In the genomic region with DNA sequence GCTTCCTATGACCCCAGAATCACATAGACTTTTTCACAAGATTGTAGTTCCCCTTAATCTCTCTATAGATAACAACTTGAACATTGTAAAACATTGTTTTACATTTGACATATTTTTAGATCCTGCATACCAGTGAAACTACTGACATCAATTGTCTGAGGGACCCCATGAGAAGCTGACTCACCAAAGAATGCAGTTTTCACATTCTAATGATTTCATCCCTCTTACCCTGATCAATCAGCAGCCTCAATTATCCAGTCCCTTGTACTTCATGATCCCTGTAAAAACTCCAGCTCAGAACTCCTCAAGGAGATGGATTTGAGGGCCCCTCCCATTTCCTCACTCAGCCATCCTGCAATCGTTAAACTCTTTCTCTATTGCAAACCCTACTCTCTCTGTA, we compare ENCODE assay signal across 20 cellular contexts.
"Had no signal": no experiment of that assay in that cellular context is flagged by ENCODE, and none has a peak within 500 bp of the region (broad histone marks: within the 10 kb centered on the region; RNA-seq: fewer than 3 reads in every experiment).

No MANE protein-coding gene starts in this region.

- H3K27ac Mint-ChIP-seq: activated CD4-positive, alpha-beta T cell treated with anti-CD3 and anti-CD28 coated beads, Interleukin-2, amount 10 ng/mL, durations not matched to agents 7 days and 5 days; activated naive CD8-positive, alpha-beta T cell; endodermal cell; T-cell; T-helper 2 cell treated with Interferon-gamma antibody and Interleukin-4, amounts not matched to agents 5 μg/mL and 100 μg/mL, for 36 hours had no signal

- H3K27me3 Mint-ChIP-seq: activated CD4-positive, alpha-beta T cell treated with anti-CD3 and anti-CD28 coated beads, Interleukin-2, amount 10 ng/mL, durations not matched to agents 7 days and 5 days; activated naive CD8-positive, alpha-beta T cell; T-cell had no signal

- H3K36me3 Mint-ChIP-seq: activated naive CD8-positive, alpha-beta T cell; T-cell had no signal

- H3K4me3 Mint-ChIP-seq: activated CD4-positive, alpha-beta T cell treated with anti-CD3 and anti-CD28 coated beads, Interleukin-2, amount 10 ng/mL, durations not matched to agents 7 days and 5 days; activated naive CD8-positive, alpha-beta T cell; endodermal cell; nephron; T-cell; T-helper 2 cell treated with Interferon-gamma antibody and Interleukin-4, amounts not matched to agents 5 μg/mL and 100 μg/mL, for 36 hours had no signal

- DNase-seq: activated CD4-positive, alpha-beta T cell treated with anti-CD3 and anti-CD28 coated beads, Interleukin-2, amount 10 ng/mL, durations not matched to agents 7 days and 5 days; activated CD4-positive, CD25-positive, alpha-beta regulatory T cell treated with anti-CD3 and anti-CD28 coated beads, Interleukin-2, amount 50 U/mL, for 72 hours; activated T-cell treated with anti-CD3 and anti-CD28 coated beads, Interleukin-2, amount 50 U/mL, for 1 hour; cerebellar nuclear complex; cortex of kidney; endodermal cell; heart right ventricle; left ventricle myocardium superior; mammary epithelial cell; occipital lobe; sigmoid colon; stimulated activated CD4-positive, alpha-beta T cell treated with anti-CD3 and anti-CD28 coated beads, Interleukin-2, amount 100 ng/mL, for 48 hours; stimulated activated CD8-positive, alpha-beta memory T cell treated with anti-CD3 and anti-CD28 coated beads, Interleukin-4, amount 100 ng/mL, for 48 hours; stimulated activated naive CD4-positive, alpha-beta T cell treated with Interleukin-2 at 50 U/mL for 16 hours; T-cell; upper lobe of right lung; WERI-Rb-1 had no signal

- H3K4me1 ChIP-seq: heart right ventricle, sigmoid colon, upper lobe of right lung had no signal

- H3K36me3 ChIP-seq: heart right ventricle, sigmoid colon, upper lobe of right lung, WERI-Rb-1 had no signal

- H3K27ac ChIP-seq: heart right ventricle, sigmoid colon, upper lobe of right lung, WERI-Rb-1 had no signal

- H3K9me3 Mint-ChIP-seq: activated CD4-positive, alpha-beta T cell treated with anti-CD3 and anti-CD28 coated beads, Interleukin-2, amount 10 ng/mL, durations not matched to agents 7 days and 5 days; T-helper 2 cell treated with Interferon-gamma antibody and Interleukin-4, amounts not matched to agents 5 μg/mL and 100 μg/mL, for 36 hours had no signal

- H3K4me3 ChIP-seq: heart right ventricle, sigmoid colon, upper lobe of right lung had no signal

- H3K4me1 Mint-ChIP-seq: activated CD4-positive, alpha-beta T cell treated with anti-CD3 and anti-CD28 coated beads, Interleukin-2, amount 10 ng/mL, durations not matched to agents 7 days and 5 days; nephron; T-cell had no signal

- H3K27me3 ChIP-seq: heart right ventricle, sigmoid colon, upper lobe of right lung had no signal

- H3K9me3 ChIP-seq: sigmoid colon, upper lobe of right lung had no signal
